In the genomic region with DNA sequence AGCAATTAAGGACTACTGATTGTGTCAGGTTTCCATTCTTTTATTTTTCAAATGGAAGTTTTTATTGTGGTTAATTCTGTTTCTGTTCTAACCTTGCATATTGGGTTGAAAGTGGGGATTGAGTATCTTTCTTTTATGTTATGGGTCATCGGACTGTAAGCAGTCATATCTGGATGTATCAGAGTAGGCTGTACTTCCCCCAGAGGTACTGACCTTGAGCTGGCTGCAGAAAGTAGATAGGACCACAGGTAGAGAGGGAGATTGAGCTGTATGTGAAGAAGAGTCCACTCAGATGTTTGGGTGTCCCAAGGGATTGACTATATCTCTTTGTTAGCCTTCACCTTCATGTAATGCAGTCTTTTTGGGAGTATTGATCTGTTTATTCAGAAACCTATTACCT, we compare ENCODE assay signal across 15 cellular contexts. TPM values are rescaled to one million over a fixed set of nuclear protein-coding genes. Genes with fewer than 3 reads are reported as not detected.
"Had no signal": no experiment of that assay in that cellular context is flagged by ENCODE, and none has a peak within 500 bp of the region (broad histone marks: within the 10 kb centered on the region; RNA-seq: fewer than 3 reads in every experiment).

No MANE protein-coding gene starts in this region.

- H3K4me3 ChIP-seq: sigmoid colon, skin epidermis, thyroid gland, upper lobe of left lung, uterus had no signal

- FAIRE-seq: endothelial cell of umbilical vein had no signal

- H3K27me3 ChIP-seq: neutrophil, sigmoid colon, thyroid gland, upper lobe of left lung, uterus had no signal

- H3K4me3 Mint-ChIP-seq: effector memory CD8-positive, alpha-beta T cell; naive thymus-derived CD8-positive, alpha-beta T cell had no signal

- H3K4me1 ChIP-seq: sigmoid colon, thyroid gland, upper lobe of left lung, uterus had no signal

- H3K9me3 Mint-ChIP-seq: effector memory CD8-positive, alpha-beta T cell had no signal

- H3K27ac Mint-ChIP-seq: effector memory CD8-positive, alpha-beta T cell; naive thymus-derived CD8-positive, alpha-beta T cell had no signal

- H3K36me3 ChIP-seq: neutrophil, sigmoid colon, thyroid gland, upper lobe of left lung, uterus had no signal

- ATAC-seq: effector memory CD8-positive, alpha-beta T cell; naive thymus-derived CD8-positive, alpha-beta T cell had no signal

- H3K27ac ChIP-seq: neutrophil, sigmoid colon, skin epidermis, thyroid gland, upper lobe of left lung, uterus had no signal

- H3K4me1 Mint-ChIP-seq: naive thymus-derived CD8-positive, alpha-beta T cell had no signal

- H3K36me3 Mint-ChIP-seq: naive thymus-derived CD8-positive, alpha-beta T cell had no signal

- DNase-seq: effector memory CD8-positive, alpha-beta T cell; foreskin melanocyte; head of caudate nucleus; hippocampal formation; naive thymus-derived CD8-positive, alpha-beta T cell; sigmoid colon; stimulated activated CD4-positive, alpha-beta T cell treated with anti-CD3 and anti-CD28 coated beads, Interleukin-2, amount 100 ng/mL, for 24 hours; stimulated activated CD4-positive, alpha-beta T cell treated with anti-CD3 and anti-CD28 coated beads, Interleukin-4, amount 100 ng/mL, for 4 hours; stimulated activated naive CD4-positive, alpha-beta T cell treated with Interleukin-2 at 50 U/mL for 16 hours; thyroid gland; upper lobe of left lung; uterus had no signal

- H3K9me3 ChIP-seq: neutrophil, sigmoid colon, thyroid gland, uterus had no signal

RNA-seq across cellular contexts. Expression of gene TLCD4, which starts 23.9 kb away (rescaled TPM):
- polyA plus RNA-seq: naive thymus-derived CD8-positive, alpha-beta T cell had no signal
